In the genomic region with DNA sequence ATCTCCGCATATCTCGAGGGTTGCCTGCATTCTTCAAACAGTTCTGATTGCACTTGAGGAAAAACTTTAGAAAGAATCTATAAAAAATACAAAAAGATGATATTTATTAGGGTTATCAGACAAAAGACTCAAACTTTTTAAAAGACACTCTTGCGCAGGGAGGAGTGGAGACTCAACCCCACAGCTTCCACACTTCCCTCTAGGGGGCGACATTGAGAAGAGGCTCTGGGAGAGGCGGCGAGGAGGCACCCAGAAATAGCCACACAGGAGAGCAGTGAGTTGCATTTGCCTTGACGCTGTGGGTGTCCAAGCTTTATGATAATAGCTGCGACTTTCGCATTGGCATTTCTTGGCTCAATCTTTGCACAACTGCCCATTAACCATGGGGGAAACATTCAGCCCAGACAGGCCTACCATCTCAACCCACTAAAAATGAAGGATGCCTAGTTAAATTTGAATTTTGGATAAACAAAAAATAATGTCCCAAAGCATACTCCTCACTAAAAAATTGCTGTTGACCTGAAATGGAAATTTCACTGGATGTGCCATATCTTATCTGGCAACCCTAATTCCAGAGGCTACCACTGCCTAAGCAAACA, we compare ENCODE assay signal across 8 cellular contexts.
A peak's percentile ranks its signal among the peaks of the same experiment; 100 is the strongest.
DNase-seq lines count a peak whose midpoint lies in the region; ATAC-seq and TF ChIP-seq lines count a peak whose summit lies in the region.

No MANE protein-coding gene starts in this region.

- no peaks in the 10 kb centered on the region for H3K79me2 ChIP-seq in hepatocyte

- no peaks in the 10 kb centered on the region for H3K36me3 ChIP-seq in hepatocyte (replicated peaks; ENCODE audit: insufficient read depth, low read depth)
- no peaks in the 10 kb centered on the region for H3K36me3 ChIP-seq in tibial artery
- H3K36me3 ChIP-seq in esophagus squamous epithelium: no peaks in the 10 kb centered on the region

- no peak overlapping the region for H3K27ac Mint-ChIP-seq in WTC11

- no peaks in the 10 kb centered on the region for H3K9me3 Mint-ChIP-seq in WTC11

- H3K4me2 ChIP-seq in hepatocyte: no peak overlapping the region

- no peak overlapping the region for H3K27ac ChIP-seq in hepatocyte
- H3K27ac ChIP-seq in tibial artery: no peak overlapping the region
- H3K27ac ChIP-seq in esophagus squamous epithelium: no peak overlapping the region

- peak; percentile 66 for ATAC-seq in GM21786 (IDR thresholded peaks at IDR 0.05; ENCODE audit: unreplicated experiment)
- peak; percentile 63 for ATAC-seq in WTC11
- no peak for ATAC-seq in GM21423 (IDR thresholded peaks at IDR 0.05; ENCODE audit: unreplicated experiment)

- no peak overlapping the region for H2AFZ ChIP-seq in hepatocyte

- TF ChIP-seq CTCF in WTC11 (IDR thresholded peaks at IDR 0.05) (peak; percentile 67), hepatocyte (IDR thresholded peaks at IDR 0.05; ENCODE audit: poor library complexity) (peak; percentile 26), tibial artery (IDR thresholded peaks at IDR 0.05) (peak; percentile 7 to 9), esophagus squamous epithelium (IDR thresholded peaks at IDR 0.05) (peak in 3 of 6 experiments; percentile 27 to 39 (median 34))

- H3K27me3 ChIP-seq in hepatocyte: peaks cover 19% of the 10 kb centered on the region
- no peaks in the 10 kb centered on the region for H3K27me3 ChIP-seq in tibial artery
- H3K27me3 ChIP-seq in esophagus squamous epithelium: peaks cover 0 to 3% (median 0%) of the 10 kb centered on the region in 4 donors

- TF ChIP-seq POLR2A in esophagus squamous epithelium (IDR thresholded peaks at IDR 0.05): no peak

- no peaks in the 10 kb centered on the region for H3K9me2 ChIP-seq in hepatocyte (replicated peaks; ENCODE audit: insufficient read depth)

- POLR2A ChIA-PET in WTC11 (lab: Charles Lee): no interaction called here

- no peaks in the 10 kb centered on the region for H4K20me1 ChIP-seq in hepatocyte (ENCODE audit: insufficient read depth, poor library complexity, severe bottlenecking)

- no peaks in the 10 kb centered on the region for H3K27me3 Mint-ChIP-seq in WTC11 (ENCODE audit: low read depth)

- no peak overlapping the region for H3K4me3 Mint-ChIP-seq in WTC11

- 67% methylated on average over 9 of the region's 9 CpGs for whole genome bisulfite sequencing in hepatocyte (ENCODE audit: low lambda C conversion rate, missing lambda C conversion rate)
- WGBS in esophagus squamous epithelium, 2 donors: 69 to 77% methylated on average over 9 of the region's 9 CpGs

- H3K4me1 ChIP-seq in hepatocyte (ENCODE audit: insufficient read depth): no peaks in the 10 kb centered on the region
- H3K4me1 ChIP-seq in tibial artery: no peaks in the 10 kb centered on the region
- H3K4me1 ChIP-seq in esophagus squamous epithelium: no peaks in the 10 kb centered on the region

- CTCF ChIA-PET in WTC11 (lab: Charles Lee): interaction anchor here (0.6 to 5.2 kb wide), 17 partner anchors 9 to 1383 kb away, joined by 3 to 79 read pairs (median 3); partner anchors contain the start of gene C10orf143

- intact Hi-C loops in tibial artery (cut with DNase I; ENCODE audit: low total_unique reads) (no loop called here), esophagus squamous epithelium (cut with DNase I) (no loop called here)

- H3K36me3 Mint-ChIP-seq in WTC11: no peaks in the 10 kb centered on the region

- H3K4me3 ChIP-seq in hepatocyte (no peak overlapping the region), tibial artery (no peak overlapping the region), esophagus squamous epithelium (no peak overlapping the region)

- DNase-seq in AG08395 (ENCODE audit: low spot score) (peak; percentile 24), WTC11 (ENCODE audit: low spot score) (peak; percentile 69), hepatocyte (ENCODE audit: low spot score) (no peak), tibial artery (no peak), esophagus squamous epithelium (lab: John Stamatoyannopoulos, UW) (no peak), NCI-H1105 (lab: John Stamatoyannopoulos, UW) (no peak)

- H3K4me1 Mint-ChIP-seq in WTC11: peaks cover 8% of the 10 kb centered on the region

- H3K9me3 ChIP-seq in hepatocyte (ENCODE audit: low read depth) (no peaks in the 10 kb centered on the region), tibial artery (no peaks in the 10 kb centered on the region), esophagus squamous epithelium (no peaks in the 10 kb centered on the region)

TF ChIP-seq in WTC11, 78 proteins besides CTCF, POLR2A, EP300 and RAD21:
- no peak for TF ChIP-seq NFE2L1 (CRISPR knock-in tag; IDR thresholded peaks at IDR 0.05)
- no peak for TF ChIP-seq GTF2I (CRISPR knock-in tag; conservative IDR thresholded peaks at IDR 0.05)
- TF ChIP-seq TCF7 (CRISPR knock-in tag; IDR thresholded peaks at IDR 0.05; ENCODE audit: low read depth): no peak
- no peak for TF ChIP-seq ELF4 (CRISPR knock-in tag; IDR thresholded peaks at IDR 0.05; ENCODE audit: low read depth)
- no peak for TF ChIP-seq FOXP1 (CRISPR knock-in tag; IDR thresholded peaks at IDR 0.05; ENCODE audit: borderline replicate concordance)
- TF ChIP-seq, protein P1, sequence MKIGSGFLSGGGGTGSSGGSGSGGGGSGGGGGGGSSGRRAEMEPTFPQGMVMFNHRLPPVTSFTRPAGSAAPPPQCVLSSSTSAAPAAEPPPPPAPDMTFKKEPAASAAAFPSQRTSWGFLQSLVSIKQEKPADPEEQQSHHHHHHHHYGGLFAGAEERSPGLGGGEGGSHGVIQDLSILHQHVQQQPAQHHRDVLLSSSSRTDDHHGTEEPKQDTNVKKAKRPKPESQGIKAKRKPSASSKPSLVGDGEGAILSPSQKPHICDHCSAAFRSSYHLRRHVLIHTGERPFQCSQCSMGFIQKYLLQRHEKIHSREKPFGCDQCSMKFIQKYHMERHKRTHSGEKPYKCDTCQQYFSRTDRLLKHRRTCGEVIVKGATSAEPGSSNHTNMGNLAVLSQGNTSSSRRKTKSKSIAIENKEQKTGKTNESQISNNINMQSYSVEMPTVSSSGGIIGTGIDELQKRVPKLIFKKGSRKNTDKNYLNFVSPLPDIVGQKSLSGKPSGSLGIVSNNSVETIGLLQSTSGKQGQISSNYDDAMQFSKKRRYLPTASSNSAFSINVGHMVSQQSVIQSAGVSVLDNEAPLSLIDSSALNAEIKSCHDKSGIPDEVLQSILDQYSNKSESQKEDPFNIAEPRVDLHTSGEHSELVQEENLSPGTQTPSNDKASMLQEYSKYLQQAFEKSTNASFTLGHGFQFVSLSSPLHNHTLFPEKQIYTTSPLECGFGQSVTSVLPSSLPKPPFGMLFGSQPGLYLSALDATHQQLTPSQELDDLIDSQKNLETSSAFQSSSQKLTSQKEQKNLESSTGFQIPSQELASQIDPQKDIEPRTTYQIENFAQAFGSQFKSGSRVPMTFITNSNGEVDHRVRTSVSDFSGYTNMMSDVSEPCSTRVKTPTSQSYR (CRISPR knock-in tag; IDR thresholded peaks at IDR 0.05): no peak
- no peak for TF ChIP-seq NFYB (CRISPR knock-in tag; conservative IDR thresholded peaks at IDR 0.05; ENCODE audit: low read depth)
- no peak for TF ChIP-seq HMGA2 (CRISPR knock-in tag; IDR thresholded peaks at IDR 0.05)
- no peak for TF ChIP-seq NR3C1 (CRISPR knock-in tag; conservative IDR thresholded peaks at IDR 0.05; ENCODE audit: low read depth)
- TF ChIP-seq MXD4 (CRISPR knock-in tag; IDR thresholded peaks at IDR 0.05; ENCODE audit: borderline replicate concordance): no peak
- TF ChIP-seq ZNF396 (CRISPR knock-in tag; IDR thresholded peaks at IDR 0.05; ENCODE audit: borderline replicate concordance): no peak
- TF ChIP-seq, protein P2, sequence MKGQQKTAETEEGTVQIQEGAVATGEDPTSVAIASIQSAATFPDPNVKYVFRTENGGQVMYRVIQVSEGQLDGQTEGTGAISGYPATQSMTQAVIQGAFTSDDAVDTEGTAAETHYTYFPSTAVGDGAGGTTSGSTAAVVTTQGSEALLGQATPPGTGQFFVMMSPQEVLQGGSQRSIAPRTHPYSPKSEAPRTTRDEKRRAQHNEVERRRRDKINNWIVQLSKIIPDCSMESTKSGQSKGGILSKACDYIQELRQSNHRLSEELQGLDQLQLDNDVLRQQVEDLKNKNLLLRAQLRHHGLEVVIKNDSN (CRISPR knock-in tag; IDR thresholded peaks at IDR 0.05): no peak

Comparison
In these comparisons a context has a peak if more than half of its experiments do, and no peak if none do; other contexts are left out.
1. DNase-seq: peak in AG08395 (single experiment) and WTC11 (single experiment); none in hepatocyte (single experiment), tibial artery (0 of 2), esophagus squamous epithelium (single experiment) and NCI-H1105 (single experiment).